Comparison of ENCODE assay signal across 8 cellular contexts in genomic region chr18:57366528-57367081, GRCh38. TPM values are rescaled to one million over a fixed set of nuclear protein-coding genes. Genes with fewer than 3 reads are reported as not detected.
"Had no signal": no experiment of that assay in that cellular context is flagged by ENCODE, and none has a peak within 500 bp of the region (broad histone marks: within the 10 kb centered on the region; RNA-seq: fewer than 3 reads in every experiment).

No MANE protein-coding gene starts in this region.

- DNase-seq: IMR-90, KBM-7 had no signal

- ATAC-seq: HepG2, K562 had no signal

- H3K27ac ChIP-seq: HL-60 had no signal

- H3K4me3 ChIP-seq: K562 had no signal

RNA-seq across cellular contexts. Expression of gene ST8SIA3, which starts 14.2 kb away (rescaled TPM):
- total RNA-seq: HepG2, HT-29, HT1080, IMR-90, K562 had no signal
- polyA plus RNA-seq: HepG2, IgD-negative memory B cell, IMR-90, K562 had no signal
